In genomic region chr7:16611711-16612110, GRCh38 we compare ENCODE assay signal across 26 cellular contexts.
"Had no signal": no experiment of that assay in that cellular context is flagged by ENCODE, and none has a peak within 500 bp of the region (broad histone marks: within the 10 kb centered on the region; RNA-seq: fewer than 3 reads in every experiment).

No MANE protein-coding gene starts in this region.

- H3K4me2 ChIP-seq: neural progenitor cell, smooth muscle cell had no signal

- H3K27me3 ChIP-seq: left lung, neural progenitor cell, right lobe of liver, tibial nerve, upper lobe of right lung, vagina had no signal

- H3K4me3 Mint-ChIP-seq: dendritic cell treated with granulocyte-macrophage colony-stimulating factor and Interleukin-4, amounts not matched to agents 40 ng/mL and 50 ng/mL, for 4 days; mesothelial cell of epicardium; naive thymus-derived CD4-positive, alpha-beta T cell; nephron; neural progenitor cell; stimulated activated effector memory CD8-positive, alpha-beta T cell treated with anti-CD3 and anti-CD28 coated beads, Interleukin-12 subunit alpha, Interleukin-12 subunit beta, amount 100 ng/mL, for 72 hours had no signal

- H3K27ac Mint-ChIP-seq: dendritic cell treated with granulocyte-macrophage colony-stimulating factor and Interleukin-4, amounts not matched to agents 40 ng/mL and 50 ng/mL, for 4 days; mesothelial cell of epicardium; naive thymus-derived CD4-positive, alpha-beta T cell; nephron; neural progenitor cell; progenitor cell of endocrine pancreas; stimulated activated effector memory CD8-positive, alpha-beta T cell treated with anti-CD3 and anti-CD28 coated beads, Interleukin-12 subunit alpha, Interleukin-12 subunit beta, amount 100 ng/mL, for 72 hours had no signal

- H2AFZ ChIP-seq: neural progenitor cell, parathyroid adenoma had no signal

- H3K4me3 ChIP-seq: left lung, mucosa of descending colon, neural progenitor cell, right lobe of liver, smooth muscle cell, thoracic aorta, tibial nerve, upper lobe of right lung, vagina had no signal

- H3K4me1 ChIP-seq: left lung, parathyroid adenoma, right lobe of liver, upper lobe of right lung, vagina had no signal

- H3K36me3 ChIP-seq: neural progenitor cell had no signal

- H3K9ac ChIP-seq: neural progenitor cell, parathyroid adenoma had no signal

- H3K27me3 Mint-ChIP-seq: dendritic cell treated with granulocyte-macrophage colony-stimulating factor and Interleukin-4, amounts not matched to agents 40 ng/mL and 50 ng/mL, for 4 days; naive thymus-derived CD4-positive, alpha-beta T cell; progenitor cell of endocrine pancreas had no signal

- H3K79me2 ChIP-seq: parathyroid adenoma had no signal

- FAIRE-seq: colon had no signal

- ATAC-seq: left lung; mucosa of descending colon; naive thymus-derived CD4-positive, alpha-beta T cell; right lobe of liver; stimulated activated effector memory CD8-positive, alpha-beta T cell treated with anti-CD3 and anti-CD28 coated beads, Interleukin-12 subunit alpha, Interleukin-12 subunit beta, amount 100 ng/mL, for 72 hours; stimulated activated naive CD8-positive, alpha-beta T cell treated with anti-CD3 and anti-CD28 coated beads, Interleukin-15, Interleukin-2, amounts not matched to agents 100 U/mL and 50 U/mL, for 24 hours; upper lobe of right lung had no signal

- H3K4me1 Mint-ChIP-seq: mesothelial cell of epicardium, nephron had no signal

- H3K9me3 ChIP-seq: left lung, mucosa of descending colon, right lobe of liver, thoracic aorta, tibial nerve, upper lobe of right lung, vagina had no signal

- DNase-seq: effector CD8-positive, alpha-beta T cell; erythroblast; head of caudate nucleus; kidney; left lung; mesenchymal stem cell; mucosa of descending colon; naive thymus-derived CD4-positive, alpha-beta T cell; right lobe of liver; stimulated activated CD4-positive, alpha-beta T cell treated with anti-CD3 and anti-CD28 coated beads, Interleukin-12 subunit alpha, Interleukin-12 subunit beta, amount 100 ng/mL, for 4 hours; stimulated activated CD4-positive, alpha-beta T cell treated with anti-CD3 and anti-CD28 coated beads, Interleukin-2, amount 100 ng/mL, for 24 hours; stimulated activated CD4-positive, alpha-beta T cell treated with anti-CD3 and anti-CD28 coated beads, Interleukin-4, amount 100 ng/mL, for 24 hours; stimulated activated naive CD8-positive, alpha-beta T cell treated with anti-CD3 and anti-CD28 coated beads, Interleukin-15, Interleukin-2, amounts not matched to agents 100 U/mL and 50 U/mL, for 24 hours; upper lobe of right lung had no signal

- H3K27ac ChIP-seq: left lung, neural progenitor cell, parathyroid adenoma, right lobe of liver, thoracic aorta, tibial nerve, upper lobe of right lung, vagina had no signal

- H3K9me3 Mint-ChIP-seq: dendritic cell treated with granulocyte-macrophage colony-stimulating factor and Interleukin-4, amounts not matched to agents 40 ng/mL and 50 ng/mL, for 4 days; mesothelial cell of epicardium; naive thymus-derived CD4-positive, alpha-beta T cell; nephron; neural progenitor cell; stimulated activated effector memory CD8-positive, alpha-beta T cell treated with anti-CD3 and anti-CD28 coated beads, Interleukin-12 subunit alpha, Interleukin-12 subunit beta, amount 100 ng/mL, for 72 hours had no signal
